In genomic region chr19:29690842-29691241, GRCh38 we compare ENCODE assay signal across 9 cellular contexts. TPM values are rescaled to one million over a fixed set of nuclear protein-coding genes. Genes with fewer than 3 reads are reported as not detected.
DNase-seq lines count a peak whose midpoint lies in the region; ATAC-seq and TF ChIP-seq lines count a peak whose summit lies in the region.
"Had no signal": no experiment of that assay in that cellular context is flagged by ENCODE, and none has a peak within 500 bp of the region (broad histone marks: within the 10 kb centered on the region; RNA-seq: fewer than 3 reads in every experiment).

No MANE protein-coding gene starts in this region.

- H3K9me3 Mint-ChIP-seq in activated naive CD8-positive, alpha-beta T cell treated with anti-CD3 and anti-CD28 coated beads, Interleukin-2, amount 50 U/mL, for 24 hours = peaks cover 5% of the 10 kb centered on the region

- ATAC-seq in GM21447 (IDR thresholded peaks at IDR 0.05; ENCODE audit: unreplicated experiment) = peak; percentile 53
- peak; percentile 37 for ATAC-seq in PC-3
- peak; percentile 39 for ATAC-seq in activated naive CD8-positive, alpha-beta T cell treated with anti-CD3 and anti-CD28 coated beads, Interleukin-2, amount 50 U/mL, for 24 hours

- H3F3A ChIP-seq in PC-3 (ENCODE audit: low read length, unreplicated experiment) = no peaks in the 10 kb centered on the region

- H3K27ac ChIP-seq in C4-2B = peak overlapping the region; percentile 54
- H3K27ac ChIP-seq in PC-3 (ENCODE audit: low read length) = no peak overlapping the region
- no peak overlapping the region for H3K27ac ChIP-seq in liver (ENCODE audit: low read depth in 1 of 2, low read length in 2 of 2)

- no peaks in the 10 kb centered on the region for H3K79me2 ChIP-seq in PC-3 (ENCODE audit: low read length)

- peaks cover 5% of the 10 kb centered on the region for H3K36me3 Mint-ChIP-seq in activated naive CD8-positive, alpha-beta T cell treated with anti-CD3 and anti-CD28 coated beads, Interleukin-2, amount 50 U/mL, for 24 hours (ENCODE audit: low read depth)

- peaks cover 7% of the 10 kb centered on the region; the same call in 1 of the 2 replicates for H3K4me1 ChIP-seq in PC-3 (ENCODE audit: insufficient read depth, low read length)
- H3K4me1 ChIP-seq in liver (ENCODE audit: control insufficient read depth in 4 of 4, insufficient read depth in 4 of 4, low read length in 3 of 4) = peaks cover 0 to 4% (median 2%) of the 10 kb centered on the region in 4 donors

- DNase-seq in PC-3 (peak; percentile 69), cerebellar cortex (ENCODE audit: low spot score) (no peak), DMS79 (lab: John Stamatoyannopoulos, UW) (no peak), KG1 (lab: John Stamatoyannopoulos, UW) (no peak)
- DNase-seq in activated naive CD8-positive, alpha-beta T cell treated with anti-CD3 and anti-CD28 coated beads, Interleukin-2, amount 50 U/mL, for 24 hours = peak; percentile 59
- DNase-seq: left cardiac atrium had no signal

- CTCF ChIA-PET in PC-3 (lab: Charles Lee) = no interaction called here

- no peaks in the 10 kb centered on the region for H3K9me3 ChIP-seq in PC-3 (ENCODE audit: low read length)
- H3K9me3 ChIP-seq in liver (ENCODE audit: control insufficient read depth in 4 of 4, low read length in 3 of 4) = peaks cover 0 to 5% (median under 1%) of the 10 kb centered on the region in 4 donors

- H3K9me2 ChIP-seq in PC-3 (replicated peaks; ENCODE audit: low read length) = no peaks in the 10 kb centered on the region

- H3K4me3 ChIP-seq in PC-3 (ENCODE audit: low read length) (no peak overlapping the region), liver (ENCODE audit: low read depth in 1 of 3, low read length in 3 of 3) (no peak overlapping the region)

- H3K27me3 ChIP-seq in PC-3 (ENCODE audit: low read length) = no peaks in the 10 kb centered on the region
- no peaks in the 10 kb centered on the region for H3K27me3 ChIP-seq in liver (ENCODE audit: control insufficient read depth in 4 of 4, insufficient read depth in 4 of 4, low read length in 3 of 4)

- WGBS in liver = 48% methylated on average over 2 of the region's 2 CpGs

- BruUV-seq in PC-3 (replicated peaks; lab: Mats Ljungman, UMichigan) = no TSS peak

- intact Hi-C loops in PC-3 (cut with micrococcal nuclease) = loop anchor here (1.0 to 10.0 kb wide), 2 partner anchors 81 to 226 kb away; no protein-coding TSS in a partner anchor

- POLR2A ChIA-PET in PC-3 (lab: Charles Lee; ENCODE audit: unreplicated experiment) = no interaction called here

- H3K27ac Mint-ChIP-seq in activated naive CD8-positive, alpha-beta T cell treated with anti-CD3 and anti-CD28 coated beads, Interleukin-2, amount 50 U/mL, for 24 hours = peak overlapping the region; percentile 72

- H4K20me1 ChIP-seq in PC-3 (ENCODE audit: low read length) = no peaks in the 10 kb centered on the region

- H3K4me2 ChIP-seq in PC-3 (ENCODE audit: low read length) = no peak overlapping the region

- no peaks in the 10 kb centered on the region for H3K27me3 Mint-ChIP-seq in activated naive CD8-positive, alpha-beta T cell treated with anti-CD3 and anti-CD28 coated beads, Interleukin-2, amount 50 U/mL, for 24 hours

- no peak overlapping the region for H3K4me3 Mint-ChIP-seq in activated naive CD8-positive, alpha-beta T cell treated with anti-CD3 and anti-CD28 coated beads, Interleukin-2, amount 50 U/mL, for 24 hours

- TF ChIP-seq RAD21 in liver (IDR thresholded peaks at IDR 0.05) = peak; percentile 83 to 85

- H3K36me3 ChIP-seq in PC-3 (ENCODE audit: low read depth, low read length) (no peaks in the 10 kb centered on the region), liver (ENCODE audit: control insufficient read depth in 4 of 4, insufficient read depth in 3 of 4, low read depth in 1 of 4, low read length in 3 of 4) (no peaks in the 10 kb centered on the region)

- peak; percentile 64 for TF ChIP-seq CTCF in C4-2B (conservative IDR thresholded peaks at IDR 0.05)
- peak; percentile 65 for TF ChIP-seq CTCF in PC-3 (conservative IDR thresholded peaks at IDR 0.05; ENCODE audit: low read depth, low read length)
- TF ChIP-seq CTCF in liver (IDR thresholded peaks at IDR 0.05; ENCODE audit: low read depth, low read length, missing input control) = peak; percentile 50

- H3K9ac ChIP-seq in PC-3 (ENCODE audit: low read length) (no peak overlapping the region), liver (ENCODE audit: low read depth in 1 of 2, low read length in 2 of 2) (no peak overlapping the region)

- H3K4me1 Mint-ChIP-seq in activated naive CD8-positive, alpha-beta T cell treated with anti-CD3 and anti-CD28 coated beads, Interleukin-2, amount 50 U/mL, for 24 hours = peaks cover 45% of the 10 kb centered on the region

- H2AFZ ChIP-seq in PC-3 (ENCODE audit: low read length) = peak overlapping the region; percentile 61; the same call in 1 of the 2 replicates

TF ChIP-seq in liver, 16 proteins besides CTCF, POLR2A, EP300 and RAD21:
- TF ChIP-seq JUND (IDR thresholded peaks at IDR 0.05) (peak; percentile 57 to 60), HNF4A (conservative IDR thresholded peaks at IDR 0.05) (peak in 1 of 2 donors; percentile 6), YY1 (IDR thresholded peaks at IDR 0.05) (no peak), EGR1 (IDR thresholded peaks at IDR 0.05; ENCODE audit: low read depth in 2 of 2) (no peak)

RNA-seq across cellular contexts. Expression of gene C19orf12, which starts 24.2 kb away (rescaled TPM):
- total RNA-seq in PC-3 (2014; rRNA removed) (11.8 and 25.2 TPM in 2 replicates), liver (10 to 100 TPM; 21.2 to 82.8 TPM)
- polyA plus RNA-seq in liver = 10 to 100 TPM; 37.6 to 42.6 TPM

RNA-seq across cellular contexts. Expression of gene PLEKHF1, which starts 25.6 kb away (rescaled TPM):
- total RNA-seq in PC-3 (2014; rRNA removed) (15.9 and 19.7 TPM in 2 replicates), liver (10 to 100 TPM in 1 of 2 donors, 1 to 10 TPM in 1; 2.9 to 15.1 TPM)
- 10 to 100 TPM in 1 of 2 donors, 1 to 10 TPM in 1; 5.0 to 12.8 TPM for polyA plus RNA-seq in liver

Comparison
In these comparisons a context has a peak if more than half of its experiments do, and no peak if none do; other contexts are left out.
1. DNase-seq: peak in PC-3 (single experiment) and activated naive CD8-positive, alpha-beta T cell treated with anti-CD3 and anti-CD28 coated beads, Interleukin-2, amount 50 U/mL, for 24 hours (single experiment); none in cerebellar cortex (single experiment), DMS79 (single experiment) and KG1 (single experiment).
2. Peak in every context shown above with its lines, with median percentiles within 50 percentile points of each other: CTCF ChIP-seq and ATAC-seq.